In genomic region chr4:96652821-96653220, GRCh38 we compare ENCODE assay signal across 26 cellular contexts.
DNase-seq lines count a peak whose midpoint lies in the region; ATAC-seq, FAIRE-seq and TF ChIP-seq lines count a peak whose summit lies in the region.
"Had no signal": no experiment of that assay in that cellular context is flagged by ENCODE, and none has a peak within 500 bp of the region (broad histone marks: within the 10 kb centered on the region; RNA-seq: fewer than 3 reads in every experiment).

No MANE protein-coding gene starts in this region.

- TF ChIP-seq POLR2A in GM12892 (IDR thresholded peaks at IDR 0.05; ENCODE audit: low read depth, low read length): no peak

- H2BK15ac ChIP-seq in mesenchymal stem cell (ENCODE audit: low read depth, poor library complexity, severe bottlenecking): peak overlapping the region; percentile 8
- H2BK15ac ChIP-seq in neuronal stem cell (ENCODE audit: low read length): peak overlapping the region; percentile 37

- H3K36me3 ChIP-seq in mesenchymal stem cell (ENCODE audit: control insufficient read depth in 1 of 2, insufficient read depth in 2 of 2, low read depth in 1 of 2, low read length in 2 of 2) (no peaks in the 10 kb centered on the region), neuronal stem cell (replicated peaks in 1 of 2; ENCODE audit: control insufficient read depth in 2 of 2, insufficient read depth in 2 of 2, low read length in 2 of 2) (no peaks in the 10 kb centered on the region)
- H3K36me3 ChIP-seq: BE2C, BLaER1 had no signal

- FAIRE-seq in GM12892 (lab: Jason Lieb, UNC): no peak
- FAIRE-seq: A204.1, GM12878, GM19239 had no signal

- H3K9me3 ChIP-seq in mesenchymal stem cell (ENCODE audit: control insufficient read depth, low read length) (peaks cover 3% of the 10 kb centered on the region), neuronal stem cell (replicated peaks in 1 of 2; ENCODE audit: control insufficient read depth in 2 of 2, insufficient read depth in 1 of 2, low read depth in 1 of 2, low read length in 2 of 2) (peaks cover 13 to 17% of the 10 kb centered on the region in 2 donors)
- H3K9me3 ChIP-seq: BE2C had no signal

- H3K4me3 ChIP-seq in mesenchymal stem cell (ENCODE audit: insufficient read depth in 1 of 2, low read depth in 1 of 2, low read length in 2 of 2) (no peak overlapping the region), neuronal stem cell (ENCODE audit: low read length in 2 of 2) (no peak overlapping the region)
- H3K4me3 ChIP-seq: BLaER1, GM12878 had no signal

- H3K27ac ChIP-seq in mesenchymal stem cell (ENCODE audit: low read length, poor library complexity, severe bottlenecking) (no peak overlapping the region), neuronal stem cell (replicated peaks; ENCODE audit: low read length) (no peak overlapping the region)
- H3K27ac ChIP-seq: BLaER1 had no signal

- H2BK120ac ChIP-seq in mesenchymal stem cell (ENCODE audit: low read depth, low read length): no peak overlapping the region
- no peak overlapping the region for H2BK120ac ChIP-seq in neuronal stem cell (ENCODE audit: low read depth, low read length)

- DNase-seq in mesenchymal stem cell: no peak
- no peak for DNase-seq in neuronal stem cell (ENCODE audit: low spot score)
- DNase-seq in stimulated activated naive CD8-positive, alpha-beta T cell treated with anti-CD3 and anti-CD28 coated beads, Interleukin-15, amount 100 ng/mL, for 72 hours: no peak
- no peak for DNase-seq in GM12892 (ENCODE audit: insufficient read length)
- DNase-seq: 8988T; ACHN; BE2C; C1 segment of cervical spinal cord; CD4-positive, alpha-beta memory T cell; CD4-positive, CD25-positive, alpha-beta regulatory T cell; CD8-positive, alpha-beta memory T cell; COR-L47; DMS 273 treated with DMSO at 0.1 percent for 48 hours; DMS153; DMS53; DMS79; DND-41; EL; GDM1 had no signal

- H3K14ac ChIP-seq in mesenchymal stem cell (ENCODE audit: low read length in 2 of 2): no peak overlapping the region
- H3K14ac ChIP-seq in neuronal stem cell (ENCODE audit: low read length): no peak overlapping the region

- H4K8ac ChIP-seq in mesenchymal stem cell (ENCODE audit: low read length): peak overlapping the region; percentile 57
- H4K8ac ChIP-seq in neuronal stem cell (ENCODE audit: low read depth, low read length): no peak overlapping the region

- no peak overlapping the region for H3K27ac Mint-ChIP-seq in stimulated activated memory B cell treated with anti-CD40 and anti-IgM and Interleukin-4, amounts not matched to agents 10 μg/mL and 1 μg/mL and 100 μg/mL, for 72 hours
- H3K27ac Mint-ChIP-seq in stimulated activated naive CD8-positive, alpha-beta T cell treated with anti-CD3 and anti-CD28 coated beads, Interleukin-15, amount 100 ng/mL, for 72 hours: no peak overlapping the region
- H3K27ac Mint-ChIP-seq: CD14-positive monocyte; CD4-positive, alpha-beta memory T cell; CD4-positive, CD25-positive, alpha-beta regulatory T cell; CD8-positive, alpha-beta memory T cell had no signal

- H3K27me3 ChIP-seq in mesenchymal stem cell (ENCODE audit: control insufficient read depth in 1 of 2, insufficient read depth in 1 of 2, low read length in 2 of 2): no peaks in the 10 kb centered on the region
- no peaks in the 10 kb centered on the region for H3K27me3 ChIP-seq in neuronal stem cell (ENCODE audit: control insufficient read depth in 3 of 3, insufficient read depth in 3 of 3, low read depth in 1 of 3, low read length in 3 of 3)
- H3K27me3 ChIP-seq: BE2C, BLaER1 had no signal

- H3K23ac ChIP-seq in mesenchymal stem cell (ENCODE audit: low read length in 2 of 2) (no peak overlapping the region), neuronal stem cell (ENCODE audit: low read depth, low read length, poor library complexity) (peak overlapping the region; percentile 80)

- H3K27me3 Mint-ChIP-seq in stimulated activated memory B cell treated with anti-CD40 and anti-IgM and Interleukin-4, amounts not matched to agents 10 μg/mL and 1 μg/mL and 100 μg/mL, for 72 hours: no peaks in the 10 kb centered on the region
- H3K27me3 Mint-ChIP-seq in stimulated activated naive CD8-positive, alpha-beta T cell treated with anti-CD3 and anti-CD28 coated beads, Interleukin-15, amount 100 ng/mL, for 72 hours: no peaks in the 10 kb centered on the region
- H3K27me3 Mint-ChIP-seq: CD4-positive, alpha-beta memory T cell; CD4-positive, CD25-positive, alpha-beta regulatory T cell; CD8-positive, alpha-beta memory T cell had no signal

- no peaks in the 10 kb centered on the region for H3K79me1 ChIP-seq in mesenchymal stem cell (replicated peaks; ENCODE audit: low read length, poor library complexity, severe bottlenecking)
- H3K79me1 ChIP-seq in neuronal stem cell (ENCODE audit: low read depth, low read length): no peaks in the 10 kb centered on the region

- H3K4me2 ChIP-seq in mesenchymal stem cell (ENCODE audit: low read length, poor library complexity, severe bottlenecking) (no peak overlapping the region), neuronal stem cell (ENCODE audit: insufficient read depth, low read length, poor library complexity, severe bottlenecking) (no peak overlapping the region)
- H3K4me2 ChIP-seq: BLaER1 had no signal

- peak; percentile 41 for ATAC-seq in stimulated activated memory B cell treated with anti-CD40 and anti-IgM and Interleukin-4, amounts not matched to agents 10 μg/mL and 1 μg/mL and 100 μg/mL, for 72 hours
- no peak for ATAC-seq in GM21723 (IDR thresholded peaks at IDR 0.05; ENCODE audit: unreplicated experiment)
- no peak for ATAC-seq in stimulated activated naive CD8-positive, alpha-beta T cell treated with anti-CD3 and anti-CD28 coated beads, Interleukin-15, amount 100 ng/mL, for 72 hours
- ATAC-seq: GM12878 had no signal

- H3K9ac ChIP-seq in mesenchymal stem cell (ENCODE audit: low read length) (no peak overlapping the region), neuronal stem cell (ENCODE audit: low read depth, low read length, poor library complexity) (no peak overlapping the region)
- H3K9ac ChIP-seq: BLaER1 had no signal

- H3K9me3 Mint-ChIP-seq in stimulated activated memory B cell treated with anti-CD40 and anti-IgM and Interleukin-4, amounts not matched to agents 10 μg/mL and 1 μg/mL and 100 μg/mL, for 72 hours: peaks cover 3% of the 10 kb centered on the region
- H3K9me3 Mint-ChIP-seq in stimulated activated naive CD8-positive, alpha-beta T cell treated with anti-CD3 and anti-CD28 coated beads, Interleukin-15, amount 100 ng/mL, for 72 hours: peaks cover 2 to 11% of the 10 kb centered on the region in 2 donors

- H3K4me3 Mint-ChIP-seq in stimulated activated memory B cell treated with anti-CD40 and anti-IgM and Interleukin-4, amounts not matched to agents 10 μg/mL and 1 μg/mL and 100 μg/mL, for 72 hours: no peak overlapping the region
- no peak overlapping the region for H3K4me3 Mint-ChIP-seq in stimulated activated naive CD8-positive, alpha-beta T cell treated with anti-CD3 and anti-CD28 coated beads, Interleukin-15, amount 100 ng/mL, for 72 hours
- H3K4me3 Mint-ChIP-seq: CD14-positive monocyte; CD4-positive, alpha-beta memory T cell; CD4-positive, CD25-positive, alpha-beta regulatory T cell; CD8-positive, alpha-beta memory T cell had no signal

- peak overlapping the region; percentile 11 for H4K91ac ChIP-seq in mesenchymal stem cell (ENCODE audit: low read length)
- peak overlapping the region; percentile 53 for H4K91ac ChIP-seq in neuronal stem cell (ENCODE audit: low read depth, low read length, poor library complexity)

- H2AK5ac ChIP-seq in mesenchymal stem cell (ENCODE audit: low read length, severe bottlenecking): no peak overlapping the region
- H2AK5ac ChIP-seq in neuronal stem cell (ENCODE audit: low read depth, low read length): peak overlapping the region; percentile 84

- H3K4me1 ChIP-seq in mesenchymal stem cell (ENCODE audit: control insufficient read depth, insufficient read depth, low read depth, low read length) (no peaks in the 10 kb centered on the region), neuronal stem cell (ENCODE audit: control insufficient read depth in 2 of 2, insufficient read depth in 1 of 2, low read depth in 1 of 2, low read length in 2 of 2) (peaks cover 0 to 9% of the 10 kb centered on the region in 2 donors)
- H3K4me1 ChIP-seq: BLaER1 had no signal

- H2BK5ac ChIP-seq in mesenchymal stem cell (ENCODE audit: low read depth, low read length, poor library complexity, severe bottlenecking) (no peak overlapping the region), neuronal stem cell (ENCODE audit: low read length) (peak overlapping the region; percentile 39)

- 96% methylated on average over 7 of the region's 7 CpGs for WGBS in mesenchymal stem cell
- no CpG with 5 or more reads among the region's 7 CpGs for WGBS in neuronal stem cell (ENCODE audit: extremely low coverage in 2 of 2, insufficient read length in 2 of 2, insufficient replicate concordance in 1 of 2), 2 donors

- no peaks in the 10 kb centered on the region for H3K36me3 Mint-ChIP-seq in stimulated activated memory B cell treated with anti-CD40 and anti-IgM and Interleukin-4, amounts not matched to agents 10 μg/mL and 1 μg/mL and 100 μg/mL, for 72 hours
- H3K36me3 Mint-ChIP-seq: CD14-positive monocyte; CD4-positive, alpha-beta memory T cell; CD4-positive, CD25-positive, alpha-beta regulatory T cell; CD8-positive, alpha-beta memory T cell had no signal

- H2AFZ ChIP-seq in mesenchymal stem cell (ENCODE audit: low read depth, low read length): no peak overlapping the region
- no peak overlapping the region for H2AFZ ChIP-seq in neuronal stem cell (ENCODE audit: low read length)

- no peak overlapping the region for H3K18ac ChIP-seq in mesenchymal stem cell (ENCODE audit: low read depth in 1 of 2, low read length in 2 of 2)
- peak overlapping the region; percentile 87 for H3K18ac ChIP-seq in neuronal stem cell (ENCODE audit: low read length)

- no peaks in the 10 kb centered on the region for H3K4me1 Mint-ChIP-seq in stimulated activated memory B cell treated with anti-CD40 and anti-IgM and Interleukin-4, amounts not matched to agents 10 μg/mL and 1 μg/mL and 100 μg/mL, for 72 hours
- H3K4me1 Mint-ChIP-seq in stimulated activated naive CD8-positive, alpha-beta T cell treated with anti-CD3 and anti-CD28 coated beads, Interleukin-15, amount 100 ng/mL, for 72 hours: no peaks in the 10 kb centered on the region
- H3K4me1 Mint-ChIP-seq: CD14-positive monocyte; CD4-positive, alpha-beta memory T cell; CD4-positive, CD25-positive, alpha-beta regulatory T cell; CD8-positive, alpha-beta memory T cell had no signal

- no peak overlapping the region for H3K4ac ChIP-seq in mesenchymal stem cell (ENCODE audit: low read depth in 1 of 2, low read length in 2 of 2)
- H3K4ac ChIP-seq in neuronal stem cell (ENCODE audit: low read length): no peak overlapping the region

- H2BK12ac ChIP-seq in mesenchymal stem cell (ENCODE audit: low read length in 2 of 2) (no peak overlapping the region), neuronal stem cell (ENCODE audit: low read length) (no peak overlapping the region)
